ENCODE assay signal across 8 cellular contexts in genomic region chr10:102743588-102744373, GRCh38. TPM values are rescaled to one million over a fixed set of nuclear protein-coding genes. Genes with fewer than 3 reads are reported as not detected.
A peak's percentile ranks its signal among the peaks of the same experiment; 100 is the strongest.
DNase-seq lines count a peak whose midpoint lies in the region; ATAC-seq lines count a peak whose summit lies in the region.

WBP1L (plus strand) TSS chr10:102743948; CDS start chr10:102744054, 106 bp downstream.

- ATAC-seq in GM19043 (IDR thresholded peaks at IDR 0.05; ENCODE audit: low read depth, unreplicated experiment) (peak; percentile 97), HG03378 (IDR thresholded peaks at IDR 0.05; ENCODE audit: unreplicated experiment) (peak; percentile 97)

- DNase-seq in AG20443 (ENCODE audit: low spot score) (peak; percentile 95), NCI-H460 (ENCODE audit: extremely low read depth, low read depth) (peak; percentile 100), cerebellar nuclear complex (lab: John Stamatoyannopoulos, UW) (peak; percentile 92 to 99), islet precursor cell (peak; percentile 99)
- peak; percentile 88 for DNase-seq in activated CD4-positive, CD25-positive, alpha-beta regulatory T cell treated with anti-CD3 and anti-CD28 coated beads, Interleukin-2, amount 50 U/mL, for 72 hours
- DNase-seq in stimulated activated CD4-positive, alpha-beta T cell treated with anti-CD3 and anti-CD28 coated beads, Interleukin-12 subunit alpha, Interleukin-12 subunit beta, amount 100 ng/mL, for 48 hours (ENCODE audit: low read depth in 2 of 3, low spot score in 1 of 3) = peak; percentile 87 to 97 (median 94)

RNA-seq across cellular contexts. Expression of gene WBP1L, which starts in this region (rescaled TPM):
- 10.8 and 12.8 TPM in 2 replicates for total RNA-seq in NCI-H460 (2014; rRNA removed; shearing (Covaris generic))
- polyA plus RNA-seq in NCI-H460 (2014; cell fraction: nucleus; rRNA removed) = 3.4 and 5.3 TPM in 2 replicates

Comparison
In these comparisons a context has a peak if more than half of its experiments do, and no peak if none do; other contexts are left out.
1. Peak in every context shown above with its lines: DNase-seq and ATAC-seq.